ENCODE assay signal across 26 cellular contexts in the genomic region with DNA sequence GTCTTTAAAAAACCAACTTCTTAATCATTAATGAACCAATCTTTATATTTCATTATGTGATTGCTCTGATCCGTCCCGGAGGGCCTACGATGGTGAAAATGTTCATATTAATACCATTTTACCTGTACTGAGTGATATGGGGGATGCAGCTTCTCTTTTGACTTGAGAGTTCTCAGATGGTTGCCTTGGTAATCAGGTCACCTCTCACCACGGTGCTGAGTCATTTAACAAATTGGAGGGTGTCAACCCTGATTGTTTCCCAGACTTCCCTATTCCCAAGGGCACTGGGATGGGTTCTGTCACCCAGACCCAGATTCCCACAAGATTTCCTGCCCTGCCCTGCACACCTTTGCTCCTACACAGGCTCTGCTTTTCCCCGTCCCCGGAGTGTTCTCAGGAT.
"Had no signal": no experiment of that assay in that cellular context is flagged by ENCODE, and none has a peak within 500 bp of the region (broad histone marks: within the 10 kb centered on the region; RNA-seq: fewer than 3 reads in every experiment).

No MANE protein-coding gene starts in this region.

- H3K36me3 ChIP-seq: brain microvascular endothelial cell, cardiac muscle cell, SJSA1 had no signal

- FAIRE-seq: RCC 7860 had no signal

- H3K27me3 ChIP-seq: brain microvascular endothelial cell, SJSA1 had no signal

- DNase-seq: activated B cell treated with CpG ODN at 0.5 μM for 24 hours; activated CD4-positive, alpha-beta memory T cell treated with anti-CD3 and anti-CD28 coated beads for 36 hours; activated CD4-positive, alpha-beta T cell treated with anti-CD3 and anti-CD28 coated beads for 1 hour; activated CD4-positive, alpha-beta T cell treated with anti-CD3 and anti-CD28 coated beads, Interleukin-2, amount 10 ng/mL, durations not matched to agents 7 days and 5 days; activated CD8-positive, alpha-beta memory T cell treated with anti-CD3 and anti-CD28 coated beads for 24 hours; activated effector memory CD4-positive, alpha-beta T cell treated with anti-CD3 and anti-CD28 coated beads, Interleukin-2, amount 50 U/mL, for 16 hours; activated naive CD4-positive, alpha-beta T cell treated with anti-CD3 and anti-CD28 coated beads for 36 hours; activated T-cell treated with anti-CD3 and anti-CD28 coated beads, Interleukin-2, amount 50 U/mL, for 4 hours; brain microvascular endothelial cell; MM.1S; NCI-H1105; NCI-H1436 treated with DMSO at 0.1 percent for 48 hours; NCI-H187 treated with DMSO at 0.1 percent for 48 hours; NCI-H2081 treated with DMSO at 0.1 percent for 48 hours; NCI-H446; NCI-H524; NCI-H82; PC-3; SHP77; SW 1271; T-helper 17 cell; T-helper 9 cell had no signal

- H3K4me1 ChIP-seq: SJSA1 had no signal

- H3K27ac ChIP-seq: brain microvascular endothelial cell, cardiac muscle cell, SJSA1 had no signal

- H3K9me3 ChIP-seq: SJSA1 had no signal

- ATAC-seq: activated T-cell treated with anti-CD3 and anti-CD28 coated beads, Interleukin-2, amount 50 U/mL, for 4 hours; PC-3; SK-N-SH treated with all-trans-retinoic acid at 6 μM for 48 hours; T-helper 17 cell had no signal

- H3K4me3 ChIP-seq: cardiac muscle cell, SJSA1 had no signal
